ENCODE assay signal across 12 cellular contexts in the genomic region with DNA sequence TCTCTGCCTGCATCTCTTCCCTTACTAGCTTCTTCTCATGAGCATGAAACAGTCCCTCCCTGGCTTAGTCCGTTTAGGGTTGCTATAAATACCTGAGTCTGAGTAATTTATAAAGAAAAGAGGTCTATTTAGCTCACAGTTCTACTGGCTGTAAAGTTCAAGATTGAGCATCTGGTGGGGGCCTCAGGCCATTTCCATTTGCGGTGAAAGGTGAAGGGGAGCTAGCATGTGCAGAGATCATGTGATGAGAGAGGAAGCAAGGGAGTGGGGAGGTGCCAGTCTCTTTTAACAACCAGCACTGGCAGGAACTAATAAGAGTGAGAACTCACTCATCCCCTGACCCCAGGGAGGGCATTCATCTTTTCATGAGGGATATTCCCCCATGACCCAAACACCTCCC. TPM values are rescaled to one million over a fixed set of nuclear protein-coding genes. Genes with fewer than 3 reads are reported as not detected.
DNase-seq lines count a peak whose midpoint lies in the region; ATAC-seq and TF ChIP-seq lines count a peak whose summit lies in the region.
"Had no signal": no experiment of that assay in that cellular context is flagged by ENCODE, and none has a peak within 500 bp of the region (broad histone marks: within the 10 kb centered on the region; RNA-seq: fewer than 3 reads in every experiment).

No MANE protein-coding gene starts in this region.

- H3K27me3 Mint-ChIP-seq in T-helper 17 cell, result no peaks in the 10 kb centered on the region
- H3K27me3 Mint-ChIP-seq: activated CD4-positive, alpha-beta T cell treated with anti-CD3 and anti-CD28 coated beads, Interleukin-2, amount 10 ng/mL, durations not matched to agents 7 days and 5 days had no signal

- H3K36me3 ChIP-seq in MG63 (no peaks in the 10 kb centered on the region), upper lobe of right lung (peaks cover 23% of the 10 kb centered on the region)

- H3K9me3 ChIP-seq in T-helper 17 cell (ENCODE audit: control insufficient read depth, low read length, poor library complexity, severe bottlenecking) (no peaks in the 10 kb centered on the region), MG63 (no peaks in the 10 kb centered on the region), upper lobe of right lung (no peaks in the 10 kb centered on the region)
- H3K9me3 ChIP-seq: suprapubic skin had no signal

- H3K27me3 ChIP-seq in MG63, result no peaks in the 10 kb centered on the region
- no peaks in the 10 kb centered on the region for H3K27me3 ChIP-seq in upper lobe of right lung
- H3K27me3 ChIP-seq: suprapubic skin had no signal

- TF ChIP-seq CTCF in upper lobe of right lung (IDR thresholded peaks at IDR 0.05), result no peak

- intact Hi-C loops in left cardiac atrium (cut with DNase I) (no loop called here), upper lobe of right lung (cut with DNase I) (no loop called here)

- H3K27ac Mint-ChIP-seq in T-helper 17 cell, result peak overlapping the region; percentile 74
- H3K27ac Mint-ChIP-seq: activated CD4-positive, alpha-beta T cell treated with anti-CD3 and anti-CD28 coated beads, Interleukin-2, amount 10 ng/mL, durations not matched to agents 7 days and 5 days; nephron had no signal

- DNase-seq in T-helper 17 cell, result no peak
- DNase-seq in MG63, result no peak
- DNase-seq in left cardiac atrium, result no peak
- no peak for DNase-seq in upper lobe of right lung
- DNase-seq in Ammon's horn (ENCODE audit: low spot score), result no peak
- DNase-seq: activated CD4-positive, alpha-beta T cell treated with anti-CD3 and anti-CD28 coated beads, Interleukin-2, amount 10 ng/mL, durations not matched to agents 7 days and 5 days; Calu3 had no signal

- H3K36me3 Mint-ChIP-seq in T-helper 17 cell (ENCODE audit: low read depth), result peaks cover 8% of the 10 kb centered on the region

- no peak overlapping the region for H3K27ac ChIP-seq in upper lobe of right lung
- H3K27ac ChIP-seq: suprapubic skin had no signal

- no peak overlapping the region for H3K4me3 Mint-ChIP-seq in T-helper 17 cell
- H3K4me3 Mint-ChIP-seq: activated CD4-positive, alpha-beta T cell treated with anti-CD3 and anti-CD28 coated beads, Interleukin-2, amount 10 ng/mL, durations not matched to agents 7 days and 5 days; nephron had no signal

- H3K4me3 ChIP-seq in MG63 (no peak overlapping the region), upper lobe of right lung (no peak overlapping the region)
- H3K4me3 ChIP-seq: suprapubic skin had no signal

- no peaks in the 10 kb centered on the region for H3K4me1 ChIP-seq in upper lobe of right lung
- H3K4me1 ChIP-seq: suprapubic skin had no signal

- ATAC-seq in GM18520 (IDR thresholded peaks at IDR 0.05; ENCODE audit: unreplicated experiment), result peak; percentile 71
- ATAC-seq in GM21390 (IDR thresholded peaks at IDR 0.05; ENCODE audit: unreplicated experiment), result peak; percentile 69
- ATAC-seq in HG03045 (IDR thresholded peaks at IDR 0.05; ENCODE audit: unreplicated experiment), result peak; percentile 65
- ATAC-seq in T-helper 17 cell, result no peak
- ATAC-seq in left cardiac atrium, result no peak
- no peak for ATAC-seq in upper lobe of right lung

- H3K4me1 Mint-ChIP-seq in T-helper 17 cell, result peaks cover 31% of the 10 kb centered on the region
- H3K4me1 Mint-ChIP-seq: nephron had no signal

RNA-seq across cellular contexts. Expression of gene RHBDD1, which starts 26.8 kb away (rescaled TPM):
- total RNA-seq in T-helper 17 cell (10 to 100 TPM; 41.5 to 42.0 TPM), left cardiac atrium (10 to 100 TPM; 35.6 to 38.1 TPM), upper lobe of right lung (38.4 TPM)
- total RNA-seq in MG63 (2014; rRNA removed; shearing (Covaris generic); ENCODE audit: low replicate concordance), result 5.1 and 19.6 TPM in 2 replicates

Comparison
In these comparisons a context has a peak if more than half of its experiments do, and no peak if none do; other contexts are left out.
1. ATAC-seq: peak in GM18520 (single experiment), GM21390 (single experiment) and HG03045 (single experiment); none in T-helper 17 cell (single experiment), left cardiac atrium (0 of 2) and upper lobe of right lung (single experiment).